8 cellular contexts compared by ENCODE assay signal in genomic region chr1:159945483-159946241, GRCh38. TPM values are rescaled to one million over a fixed set of nuclear protein-coding genes. Genes with fewer than 3 reads are reported as not detected.
DNase-seq lines count a peak whose midpoint lies in the region; ATAC-seq and TF ChIP-seq lines count a peak whose summit lies in the region.

IGSF9 (minus strand) TSS chr1:159945613; CDS start chr1:159943454, 2,159 bp downstream.

- peaks cover 8 to 11% of the 10 kb centered on the region in 2 donors for H3K27me3 ChIP-seq in naive thymus-derived CD4-positive, alpha-beta T cell (ENCODE audit: control insufficient read depth in 2 of 2, insufficient read depth in 2 of 2, low read length in 2 of 2)

- ATAC-seq in naive thymus-derived CD4-positive, alpha-beta T cell, result peak; percentile 95
- ATAC-seq in GM21619 (IDR thresholded peaks at IDR 0.05; ENCODE audit: unreplicated experiment), result no peak

- peak within 1 kb of the TSS; percentile 50 to 79 (median 72) for H3K4me3 Mint-ChIP-seq in naive thymus-derived CD4-positive, alpha-beta T cell

- no peaks in the 10 kb centered on the region for H3K36me3 Mint-ChIP-seq in naive thymus-derived CD4-positive, alpha-beta T cell

- H3K27ac Mint-ChIP-seq in naive thymus-derived CD4-positive, alpha-beta T cell, result peak within 1 kb of the TSS in 3 of 9 donors; percentile 9 to 69 (median 17)

- no peaks in the 10 kb centered on the region for H3K9me3 ChIP-seq in naive thymus-derived CD4-positive, alpha-beta T cell (ENCODE audit: control insufficient read depth in 2 of 3, low read length in 3 of 3)

- CTCF ChIA-PET in naive thymus-derived CD4-positive, alpha-beta T cell (lab: Charles Lee), result interaction anchor here (1.1 to 2.2 kb wide), 6 partner anchors 10 to 146 kb away, joined by 4 to 16 read pairs (median 8); no protein-coding TSS in a partner anchor

- H3K36me3 ChIP-seq in naive thymus-derived CD4-positive, alpha-beta T cell (ENCODE audit: control insufficient read depth in 2 of 3, insufficient read depth in 3 of 3, low read length in 3 of 3), result no peaks in the 10 kb centered on the region

- intact Hi-C loops in naive thymus-derived CD4-positive, alpha-beta T cell (cut with micrococcal nuclease), result loop anchor here (1.0 to 5.0 kb wide), 8 partner anchors 9 to 783 kb away; partner anchors contain the start of genes DUSP23 (in 1 of the 2) and TAGLN2 (in 1 of the 2)

- POLR2A ChIA-PET in naive thymus-derived CD4-positive, alpha-beta T cell (lab: Charles Lee), result interaction anchor here (0.6 to 1.4 kb wide), 3 partner anchors 21 to 801 kb away, joined by 3 to 5 read pairs (median 4); partner anchors contain the start of gene TAGLN2

- peaks cover 23 to 73% (median 30%) of the 10 kb centered on the region in 5 donors for H3K27me3 Mint-ChIP-seq in naive thymus-derived CD4-positive, alpha-beta T cell

- TF ChIP-seq CTCF in fibroblast of mammary gland (conservative IDR thresholded peaks at IDR 0.05; ENCODE audit: control insufficient read depth, insufficient read depth, low read depth, low read length), result no peak

- no peak within 1 kb of the TSS for H3K27ac ChIP-seq in naive thymus-derived CD4-positive, alpha-beta T cell (ENCODE audit: low read depth, low read length)

- DNase-seq in DMS53 treated with DMSO at 0.1 percent for 48 hours (lab: John Stamatoyannopoulos, UW; ENCODE audit: unreplicated experiment) (peak; percentile 66), HK-2 (ENCODE audit: unreplicated experiment) (peak; percentile 47), NOMO-1 treated with DMSO at 0.1 percent for 48 hours (lab: John Stamatoyannopoulos, UW; ENCODE audit: unreplicated experiment) (peak; percentile 40), activated T-helper 1 cell treated with Interleukin-2 at 50 U/mL for 16 hours (ENCODE audit: low read depth) (peak; percentile 63), fibroblast of mammary gland (ENCODE audit: low read depth) (peak; percentile 55)
- DNase-seq in naive thymus-derived CD4-positive, alpha-beta T cell, result peak in 8 of 9 donors; percentile 60 to 84 (median 76)
- peak; percentile 59 to 73 for DNase-seq in stimulated activated CD8-positive, alpha-beta memory T cell treated with anti-CD3 and anti-CD28 coated beads, Interleukin-7, amount 100 ng/mL, for 48 hours (ENCODE audit: extremely low read depth in 1 of 2, low read depth in 1 of 2)

- peaks cover 8 to 18% (median 14%) of the 10 kb centered on the region in 7 donors for H3K4me1 Mint-ChIP-seq in naive thymus-derived CD4-positive, alpha-beta T cell

- H3K4me3 ChIP-seq in fibroblast of mammary gland (ENCODE audit: control insufficient read depth, low read depth, low read length), result peak within 1 kb of the TSS; percentile 45
- peak within 1 kb of the TSS; percentile 57 for H3K4me3 ChIP-seq in naive thymus-derived CD4-positive, alpha-beta T cell (ENCODE audit: low read length)

- peaks cover 4 to 7% of the 10 kb centered on the region in 2 donors for H3K4me1 ChIP-seq in naive thymus-derived CD4-positive, alpha-beta T cell (ENCODE audit: control insufficient read depth in 2 of 2, insufficient read depth in 2 of 2, low read length in 2 of 2)

- peaks cover 0 to 1% (median 0%) of the 10 kb centered on the region in 11 donors for H3K9me3 Mint-ChIP-seq in naive thymus-derived CD4-positive, alpha-beta T cell

RNA-seq across cellular contexts. Expression of gene IGSF9, which starts in this region (rescaled TPM):
- total RNA-seq in naive thymus-derived CD4-positive, alpha-beta T cell, result under 1 TPM in 1 of 5 experiments, not detected in 4; 0.12 TPM
- under 1 TPM in 1 of 2 donors, not detected in 1; 0.12 TPM for polyA plus RNA-seq in naive thymus-derived CD4-positive, alpha-beta T cell

Comparison
In these comparisons a context has a peak if more than half of its experiments do, and no peak if none do; other contexts are left out.
1. Peak in DNase-seq, ATAC-seq and H3K4me3 ChIP-seq in naive thymus-derived CD4-positive, alpha-beta T cell; RNA of the gene not detected or under 1 TPM.